Comparison of ENCODE assay signal across 20 cellular contexts in genomic region chr6:162230147-162230752, GRCh38.
"Had no signal": no experiment of that assay in that cellular context is flagged by ENCODE, and none has a peak within 500 bp of the region (broad histone marks: within the 10 kb centered on the region; RNA-seq: fewer than 3 reads in every experiment).

No MANE protein-coding gene starts in this region.

- H3K4me3 ChIP-seq: dorsolateral prefrontal cortex, neural progenitor cell, thoracic aorta, transverse colon, vagina had no signal

- H3K27ac Mint-ChIP-seq: naive thymus-derived CD4-positive, alpha-beta T cell; neural progenitor cell; progenitor cell of endocrine pancreas; stimulated activated naive B cell treated with anti-CD40 and anti-IgM and Interleukin-4, amounts not matched to agents 10 μg/mL and 1 μg/mL and 100 μg/mL, for 72 hours; stimulated activated naive CD8-positive, alpha-beta T cell treated with anti-CD3 and anti-CD28 coated beads, Interleukin-15, Interleukin-2, amounts not matched to agents 100 ng/mL and 50 ng/mL, for 24 hours had no signal

- H3K27me3 ChIP-seq: dorsolateral prefrontal cortex, neural progenitor cell, transverse colon, vagina had no signal

- H3K4me3 Mint-ChIP-seq: naive thymus-derived CD4-positive, alpha-beta T cell; nephron; neural progenitor cell; stimulated activated naive B cell treated with anti-CD40 and anti-IgM and Interleukin-4, amounts not matched to agents 10 μg/mL and 1 μg/mL and 100 μg/mL, for 72 hours; stimulated activated naive CD8-positive, alpha-beta T cell treated with anti-CD3 and anti-CD28 coated beads, Interleukin-15, Interleukin-2, amounts not matched to agents 100 ng/mL and 50 ng/mL, for 24 hours had no signal

- H3K9me3 Mint-ChIP-seq: nephron, neural progenitor cell had no signal

- H3K4me2 ChIP-seq: neural progenitor cell had no signal

- H2AFZ ChIP-seq: neural progenitor cell, parathyroid adenoma had no signal

- H3K27ac ChIP-seq: dorsolateral prefrontal cortex, neural progenitor cell, parathyroid adenoma, thoracic aorta, transverse colon, vagina had no signal

- H3K4me1 Mint-ChIP-seq: naive thymus-derived CD4-positive, alpha-beta T cell; stimulated activated naive B cell treated with anti-CD40 and anti-IgM and Interleukin-4, amounts not matched to agents 10 μg/mL and 1 μg/mL and 100 μg/mL, for 72 hours had no signal

- DNase-seq: dorsolateral prefrontal cortex; effector CD4-positive, alpha-beta T cell; head of caudate nucleus; hippocampal formation; left colon; mesendoderm; midbrain; naive thymus-derived CD4-positive, alpha-beta T cell; small intestine; stimulated activated CD4-positive, alpha-beta T cell treated with anti-CD3 and anti-CD28 coated beads, Interleukin-15, amount 100 ng/mL, for 24 hours; stimulated activated CD4-positive, alpha-beta T cell treated with anti-CD3 and anti-CD28 coated beads, Interleukin-2, amount 100 ng/mL, for 48 hours; stimulated activated naive B cell treated with anti-CD40 and anti-IgM and Interleukin-4, amounts not matched to agents 10 μg/mL and 1 μg/mL and 100 μg/mL, for 72 hours; transverse colon had no signal

- ATAC-seq: left colon; naive thymus-derived CD4-positive, alpha-beta T cell; stimulated activated naive B cell treated with anti-CD40 and anti-IgM and Interleukin-4, amounts not matched to agents 10 μg/mL and 1 μg/mL and 100 μg/mL, for 72 hours had no signal

- H3K79me2 ChIP-seq: parathyroid adenoma had no signal

- H3K4me1 ChIP-seq: neural progenitor cell, parathyroid adenoma, transverse colon, vagina had no signal

- H3K27me3 Mint-ChIP-seq: naive thymus-derived CD4-positive, alpha-beta T cell; stimulated activated naive B cell treated with anti-CD40 and anti-IgM and Interleukin-4, amounts not matched to agents 10 μg/mL and 1 μg/mL and 100 μg/mL, for 72 hours; stimulated activated naive CD8-positive, alpha-beta T cell treated with anti-CD3 and anti-CD28 coated beads, Interleukin-15, Interleukin-2, amounts not matched to agents 100 ng/mL and 50 ng/mL, for 24 hours had no signal

- H3K36me3 Mint-ChIP-seq: stimulated activated naive B cell treated with anti-CD40 and anti-IgM and Interleukin-4, amounts not matched to agents 10 μg/mL and 1 μg/mL and 100 μg/mL, for 72 hours had no signal

- H3K9ac ChIP-seq: neural progenitor cell, parathyroid adenoma had no signal

- H3K36me3 ChIP-seq: neural progenitor cell, thoracic aorta, transverse colon, vagina had no signal

- H3K9me3 ChIP-seq: thoracic aorta, transverse colon, vagina had no signal
